Comparison of ENCODE assay signal across 8 cellular contexts in genomic region chr7:155860840-155861479, GRCh38. TPM values are rescaled to one million over a fixed set of nuclear protein-coding genes. Genes with fewer than 3 reads are reported as not detected.
DNase-seq lines count a peak whose midpoint lies in the region; ATAC-seq, FAIRE-seq and TF ChIP-seq lines count a peak whose summit lies in the region.

No MANE protein-coding gene starts in this region.

- H3K4me3 ChIP-seq in endodermal cell (ENCODE audit: low read length) (no peak overlapping the region), pancreas (no peak overlapping the region), HAP-1 (no peak overlapping the region)

- peaks cover 9% of the 10 kb centered on the region for H3K4me1 Mint-ChIP-seq in endodermal cell

- H3K36me3 ChIP-seq in endodermal cell (ENCODE audit: control insufficient read depth, insufficient read depth, low read length) (no peaks in the 10 kb centered on the region), pancreas (no peaks in the 10 kb centered on the region), HAP-1 (replicated peaks) (no peaks in the 10 kb centered on the region)

- 84 to 89% methylated on average over 9 to 11 of the region's 11 CpGs for WGBS in endodermal cell (ENCODE audit: insufficient coverage in 1 of 2, insufficient read length in 1 of 2), 2 experiments
- WGBS in pancreas, 2 donors = 8 to 12% methylated on average over 11 of the region's 11 CpGs

- H3K9me3 Mint-ChIP-seq in endodermal cell = no peaks in the 10 kb centered on the region

- no peak overlapping the region for H3K27ac Mint-ChIP-seq in endodermal cell

- no peaks in the 10 kb centered on the region for H3K27me3 ChIP-seq in endodermal cell (ENCODE audit: control insufficient read depth, insufficient read depth, low read length, poor library complexity, severe bottlenecking)
- no peaks in the 10 kb centered on the region for H3K27me3 ChIP-seq in pancreas
- H3K27me3 ChIP-seq in HAP-1 (ENCODE audit: low read depth) = no peaks in the 10 kb centered on the region

- intact Hi-C loops in pancreas (cut with DNase I) = no loop called here

- H3K27me3 Mint-ChIP-seq in endodermal cell (ENCODE audit: insufficient read depth) = peaks cover 3% of the 10 kb centered on the region

- H3K4me1 ChIP-seq in endodermal cell (ENCODE audit: control insufficient read depth, insufficient read depth, low read length) (peaks cover 4% of the 10 kb centered on the region), pancreas (peaks cover 0 to 4% (median 0%) of the 10 kb centered on the region in 3 donors), HAP-1 (no peaks in the 10 kb centered on the region)

- ATAC-seq in pancreas = peak; percentile 66 to 81 (median 76)

- H3K27ac ChIP-seq in endodermal cell (ENCODE audit: low read depth, low read length) (no peak overlapping the region), pancreas (peak overlapping the region in 1 of 4 donors; percentile 17)

- H3K9ac ChIP-seq in endodermal cell (ENCODE audit: extremely low read depth, low read length, poor library complexity, severe bottlenecking) = no peak overlapping the region

- H3K4me3 Mint-ChIP-seq in endodermal cell = no peak overlapping the region

- H3K36me3 Mint-ChIP-seq in endodermal cell (ENCODE audit: low read depth) = no peaks in the 10 kb centered on the region

- DNase-seq in G401 (ENCODE audit: low spot score) = peak; percentile 78
- DNase-seq in NCI-H345 (lab: John Stamatoyannopoulos, UW) = peak; percentile 73
- peak; percentile 32 for DNase-seq in endodermal cell
- DNase-seq in pancreas = peak in 5 of 6 donors; percentile 34 to 80 (median 60)
- no peak for DNase-seq in DMS153 treated with DMSO at 0.1 percent for 48 hours (lab: John Stamatoyannopoulos, UW; ENCODE audit: unreplicated experiment)
- DNase-seq in HAP-1 (ENCODE audit: low spot score in 2 of 2) = no peak
- no peak for DNase-seq in NCI-H2081 (lab: John Stamatoyannopoulos, UW)
- no peak for DNase-seq in midbrain (lab: John Stamatoyannopoulos, UW)

- no peak for TF ChIP-seq CTCF in endodermal cell (conservative IDR thresholded peaks at IDR 0.05)
- TF ChIP-seq CTCF in pancreas (IDR thresholded peaks at IDR 0.05) = no peak

- no peak for FAIRE-seq in pancreas (lab: Jason Lieb, UNC)

- H3K9me3 ChIP-seq in endodermal cell (ENCODE audit: control insufficient read depth, low read length) = no peaks in the 10 kb centered on the region
- H3K9me3 ChIP-seq in pancreas = no peaks in the 10 kb centered on the region
- H3K9me3 ChIP-seq in HAP-1 = no peaks in the 10 kb centered on the region

- in situ Hi-C loops in G401 (cut with HindIII; ENCODE audit: low sequenced_read_pairs) (no loop called here), HAP-1 (cut with MboI; ENCODE audit: low sequenced_read_pairs) (no loop called here)

RNA-seq across cellular contexts. Expression of gene SHH, which starts 48.7 kb away (rescaled TPM):
- total RNA-seq in G401 (2014; rRNA removed; shearing (Covaris generic)) = not detected in 2 replicates
- total RNA-seq in endodermal cell (1 to 10 TPM in 1 of 2 donors, under 1 TPM in 1; 0.99 to 1.6 TPM), pancreas (under 1 TPM; 0.16 to 0.85 (median 0.26) TPM)
- polyA plus RNA-seq in endodermal cell (2013, experiment 1 of 2) = 0.93 TPM
- polyA plus RNA-seq in endodermal cell (2013, experiment 2 of 2) = 0.41 TPM
- polyA plus RNA-seq in pancreas = under 1 TPM; 0.08 to 0.35 TPM

Comparison
In these comparisons a context has a peak if more than half of its experiments do, and no peak if none do; other contexts are left out.
1. DNase-seq: peak in G401 (single experiment), NCI-H345 (single experiment), endodermal cell (single experiment) and pancreas (5 of 6); none in DMS153 treated with DMSO at 0.1 percent for 48 hours (single experiment), HAP-1 (0 of 2), NCI-H2081 (0 of 2) and midbrain (single experiment).